1 cellular context compared by ENCODE assay signal in the genomic region with DNA sequence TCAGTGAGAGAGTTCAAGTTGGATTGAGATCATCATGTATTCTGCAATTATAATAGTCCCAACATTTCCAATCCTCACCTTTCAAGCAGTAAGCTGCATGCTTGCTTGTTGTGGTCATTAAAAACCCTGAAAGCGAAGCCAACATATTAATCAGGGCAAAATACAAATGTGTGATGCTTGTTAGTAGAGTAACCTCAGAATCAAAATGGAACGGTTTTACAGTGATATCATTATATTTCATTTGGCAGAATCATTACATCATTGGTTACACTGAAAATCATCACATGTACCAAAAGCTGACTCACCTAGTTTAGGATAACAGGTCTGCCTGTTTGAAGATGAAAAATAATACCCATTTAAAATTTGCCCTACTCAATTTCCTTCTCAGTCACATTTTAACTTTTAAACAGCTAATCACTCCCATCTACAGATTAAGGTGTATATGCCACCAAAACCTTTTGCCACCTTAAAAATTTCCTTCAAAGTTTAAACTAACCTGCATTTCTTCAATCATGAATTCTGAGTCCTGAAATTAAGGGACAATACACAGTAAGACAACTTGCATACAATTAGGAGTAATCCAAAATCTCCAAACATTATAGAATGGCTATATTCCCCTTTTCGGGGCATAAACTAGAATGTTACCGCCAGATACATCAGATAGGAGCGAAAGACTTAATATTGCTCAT.
TF ChIP-seq lines count a peak whose summit lies in the region.

No MANE protein-coding gene starts in this region.

TF ChIP-seq in K562, 482 proteins besides CTCF, POLR2A, EP300 and RAD21 (continued from another document):
- TF ChIP-seq ATF1 (CRISPR knock-in tag; IDR thresholded peaks at IDR 0.05) (no peak), ATF1 (tag; IDR thresholded peaks at IDR 0.05) (no peak; the same call in 1 of the 2 replicates), ZNF175 (CRISPR knock-in tag; IDR thresholded peaks at IDR 0.05; ENCODE audit: low read depth) (no peak), NCOR1 (IDR thresholded peaks at IDR 0.05) (no peak), ZBTB26 (CRISPR knock-in tag; IDR thresholded peaks at IDR 0.05) (no peak), HDAC1 (IDR thresholded peaks at IDR 0.05) (no peak), THAP12 (CRISPR knock-in tag; IDR thresholded peaks at IDR 0.05) (no peak), MEIS2 (IDR thresholded peaks at IDR 0.05; ENCODE audit: partially characterized antibody) (no peak), ASH1L (IDR thresholded peaks at IDR 0.05; ENCODE audit: borderline replicate concordance, low read depth, partially characterized antibody) (peak; percentile 24), NFE2L1 (tag; IDR thresholded peaks at IDR 0.05; ENCODE audit: borderline replicate concordance, low read depth) (no peak), ESRRA (IDR thresholded peaks at IDR 0.05; ENCODE audit: borderline replicate concordance, low read depth) (0 out of 2 replicates have a peak, but pooled peaks have one; percentile 33), HDAC2 (IDR thresholded peaks at IDR 0.05) (no peak)
- TF ChIP-seq, protein P1, sequence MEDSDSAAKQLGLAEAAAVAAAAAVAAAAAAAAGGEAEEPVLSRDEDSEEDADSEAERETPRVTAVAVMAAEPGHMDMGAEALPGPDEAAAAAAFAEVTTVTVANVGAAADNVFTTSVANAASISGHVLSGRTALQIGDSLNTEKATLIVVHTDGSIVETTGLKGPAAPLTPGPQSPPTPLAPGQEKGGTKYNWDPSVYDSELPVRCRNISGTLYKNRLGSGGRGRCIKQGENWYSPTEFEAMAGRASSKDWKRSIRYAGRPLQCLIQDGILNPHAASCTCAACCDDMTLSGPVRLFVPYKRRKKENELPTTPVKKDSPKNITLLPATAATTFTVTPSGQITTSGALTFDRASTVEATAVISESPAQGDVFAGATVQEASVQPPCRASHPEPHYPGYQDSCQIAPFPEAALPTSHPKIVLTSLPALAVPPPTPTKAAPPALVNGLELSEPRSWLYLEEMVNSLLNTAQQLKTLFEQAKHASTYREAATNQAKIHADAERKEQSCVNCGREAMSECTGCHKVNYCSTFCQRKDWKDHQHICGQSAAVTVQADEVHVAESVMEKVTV (CRISPR knock-in tag; IDR thresholded peaks at IDR 0.05): peak; percentile 9; the same call in 1 of the 2 replicates
- TF ChIP-seq, protein P2, sequence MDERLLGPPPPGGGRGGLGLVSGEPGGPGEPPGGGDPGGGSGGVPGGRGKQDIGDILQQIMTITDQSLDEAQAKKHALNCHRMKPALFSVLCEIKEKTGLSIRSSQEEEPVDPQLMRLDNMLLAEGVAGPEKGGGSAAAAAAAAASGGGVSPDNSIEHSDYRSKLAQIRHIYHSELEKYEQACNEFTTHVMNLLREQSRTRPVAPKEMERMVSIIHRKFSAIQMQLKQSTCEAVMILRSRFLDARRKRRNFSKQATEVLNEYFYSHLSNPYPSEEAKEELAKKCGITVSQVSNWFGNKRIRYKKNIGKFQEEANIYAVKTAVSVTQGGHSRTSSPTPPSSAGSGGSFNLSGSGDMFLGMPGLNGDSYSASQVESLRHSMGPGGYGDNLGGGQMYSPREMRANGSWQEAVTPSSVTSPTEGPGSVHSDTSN (CRISPR knock-in tag; IDR thresholded peaks at IDR 0.05; ENCODE audit: low read depth): no peak
- TF ChIP-seq, protein P2 (tag; conservative IDR thresholded peaks at IDR 0.05; ENCODE audit: low read depth): no peak
